In the genomic region with DNA sequence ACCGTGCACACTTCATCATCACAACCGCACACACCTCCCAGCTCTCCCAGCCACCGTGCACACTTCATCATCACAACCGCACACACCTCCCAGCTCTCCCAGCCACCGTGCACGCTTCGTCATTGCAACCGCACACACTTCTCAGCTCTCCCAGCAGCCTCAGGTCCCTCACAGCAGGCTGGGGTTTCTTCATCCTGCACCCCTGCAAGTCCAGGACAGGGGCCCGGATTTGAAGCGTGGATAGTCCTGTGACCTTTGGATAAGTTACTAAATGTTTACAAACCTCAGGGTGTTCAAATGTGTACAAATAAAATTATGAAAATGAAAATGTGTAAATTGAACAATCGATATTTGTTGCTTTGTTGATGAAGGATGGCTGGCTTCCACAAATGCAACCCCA, we compare ENCODE assay signal across 15 cellular contexts.
DNase-seq lines count a peak whose midpoint lies in the region; ATAC-seq and TF ChIP-seq lines count a peak whose summit lies in the region.
"Had no signal": no experiment of that assay in that cellular context is flagged by ENCODE, and none has a peak within 500 bp of the region (broad histone marks: within the 10 kb centered on the region; RNA-seq: fewer than 3 reads in every experiment).

No MANE protein-coding gene starts in this region.

- no peak overlapping the region for H3K4me3 Mint-ChIP-seq in endodermal cell
- H3K4me3 Mint-ChIP-seq: B cell; CD4-positive, CD25-positive, alpha-beta regulatory T cell; CD8-positive, alpha-beta memory T cell; H9 had no signal

- H3K36me3 Mint-ChIP-seq in endodermal cell (ENCODE audit: low read depth), result no peaks in the 10 kb centered on the region
- H3K36me3 Mint-ChIP-seq: CD4-positive, CD25-positive, alpha-beta regulatory T cell; CD8-positive, alpha-beta memory T cell had no signal

- H3K27ac Mint-ChIP-seq in endodermal cell, result no peak overlapping the region
- H3K27ac Mint-ChIP-seq: B cell; CD4-positive, CD25-positive, alpha-beta regulatory T cell; CD8-positive, alpha-beta memory T cell; H9 had no signal

- TF ChIP-seq CTCF in endodermal cell (conservative IDR thresholded peaks at IDR 0.05) (no peak), foreskin keratinocyte (conservative IDR thresholded peaks at IDR 0.05) (no peak)

- DNase-seq in cardiac septum (ENCODE audit: low spot score) (peak; percentile 33), Right ventricle myocardium inferior (ENCODE audit: missing footprints) (no peak), endodermal cell (peak; percentile 18), posterior vena cava (ENCODE audit: low spot score) (peak; percentile 70), mesenteric fat pad (ENCODE audit: low spot score) (no peak), foreskin keratinocyte (no peak), DMS79 (lab: John Stamatoyannopoulos, UW) (no peak)
- DNase-seq: Caco-2; CD4-positive, CD25-positive, alpha-beta regulatory T cell; CD8-positive, alpha-beta memory T cell; GDM1; GOT3 had no signal

- no peak overlapping the region for H3K9ac ChIP-seq in endodermal cell (ENCODE audit: extremely low read depth, low read length, poor library complexity, severe bottlenecking)
- H3K9ac ChIP-seq: BLaER1 treated with 17β-estradiol and CSF1 and Interleukin-3, amounts not matched to agents 10 nM and 100 nM had no signal

- no peak overlapping the region for H3K4me3 ChIP-seq in endodermal cell (ENCODE audit: low read length)
- H3K4me3 ChIP-seq: BLaER1 treated with 17β-estradiol and CSF1 and Interleukin-3, amounts not matched to agents 10 nM and 100 nM had no signal

- H3K36me3 ChIP-seq in endodermal cell (ENCODE audit: control insufficient read depth, insufficient read depth, low read length), result no peaks in the 10 kb centered on the region
- H3K36me3 ChIP-seq: BLaER1 treated with 17β-estradiol and CSF1 and Interleukin-3, amounts not matched to agents 10 nM and 100 nM had no signal

- no peaks in the 10 kb centered on the region for H3K27me3 ChIP-seq in endodermal cell (ENCODE audit: control insufficient read depth, insufficient read depth, low read length, poor library complexity, severe bottlenecking)
- no peaks in the 10 kb centered on the region for H3K27me3 ChIP-seq in foreskin keratinocyte
- H3K27me3 ChIP-seq: BLaER1 treated with 17β-estradiol and CSF1 and Interleukin-3, amounts not matched to agents 10 nM and 100 nM had no signal

- H3K4me1 ChIP-seq in endodermal cell (ENCODE audit: control insufficient read depth, insufficient read depth, low read length) (no peaks in the 10 kb centered on the region), foreskin keratinocyte (no peaks in the 10 kb centered on the region)

- ATAC-seq in Right ventricle myocardium inferior, result no peak
- ATAC-seq in foreskin keratinocyte, result no peak

- no peaks in the 10 kb centered on the region for H3K9me3 ChIP-seq in endodermal cell (ENCODE audit: control insufficient read depth, low read length)
- H3K9me3 ChIP-seq: BLaER1 treated with 17β-estradiol and CSF1 and Interleukin-3, amounts not matched to agents 10 nM and 100 nM; Caco-2 had no signal

- no peaks in the 10 kb centered on the region for H3K4me1 Mint-ChIP-seq in endodermal cell
- H3K4me1 Mint-ChIP-seq: B cell; CD4-positive, CD25-positive, alpha-beta regulatory T cell; CD8-positive, alpha-beta memory T cell had no signal

- intact Hi-C loops in cardiac septum (cut with DNase I) (no loop called here), Right ventricle myocardium inferior (cut with DNase I) (no loop called here), posterior vena cava (cut with DNase I) (no loop called here)

- no peak overlapping the region for H3K27ac ChIP-seq in endodermal cell (ENCODE audit: low read depth, low read length)
- no peak overlapping the region for H3K27ac ChIP-seq in foreskin keratinocyte
- H3K27ac ChIP-seq: BLaER1 treated with 17β-estradiol and CSF1 and Interleukin-3, amounts not matched to agents 10 nM and 100 nM had no signal

- no peaks in the 10 kb centered on the region for H3K9me3 Mint-ChIP-seq in endodermal cell
- H3K9me3 Mint-ChIP-seq: CD8-positive, alpha-beta memory T cell; H9 had no signal

- 96 to 100% methylated on average over 7 to 9 of the region's 11 CpGs for WGBS in endodermal cell (ENCODE audit: insufficient coverage in 1 of 2, insufficient read length in 1 of 2), 2 experiments

- peaks cover 9% of the 10 kb centered on the region for H3K27me3 Mint-ChIP-seq in endodermal cell (ENCODE audit: insufficient read depth)
- H3K27me3 Mint-ChIP-seq: CD4-positive, CD25-positive, alpha-beta regulatory T cell had no signal

Comparison
In these comparisons a context has a peak if more than half of its experiments do, and no peak if none do; other contexts are left out.
1. DNase-seq: peak in cardiac septum (single experiment), endodermal cell (single experiment) and posterior vena cava (single experiment); none in Right ventricle myocardium inferior (single experiment), mesenteric fat pad (single experiment), foreskin keratinocyte (0 of 2) and DMS79 (single experiment).